ENCODE assay signal across 28 cellular contexts in the genomic region with DNA sequence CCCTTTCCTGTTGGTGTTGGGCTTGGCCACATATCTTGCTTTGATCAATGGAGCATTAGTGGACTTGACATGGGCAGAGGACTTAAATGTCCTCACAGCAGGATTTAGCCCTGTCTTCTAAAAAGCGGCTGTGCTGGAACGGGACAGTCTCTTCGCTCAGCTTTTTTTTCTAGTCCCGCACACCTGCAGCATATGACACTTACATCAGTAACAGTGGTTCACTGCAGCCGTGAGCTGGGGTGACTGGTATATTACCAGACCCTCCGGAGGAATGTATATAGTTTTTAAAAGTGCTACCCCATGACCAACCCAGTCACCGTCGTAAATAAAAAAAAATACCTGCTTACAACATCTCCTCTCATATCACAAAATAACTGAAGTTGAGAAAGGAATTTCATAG.
"Had no signal": no experiment of that assay in that cellular context is flagged by ENCODE, and none has a peak within 500 bp of the region (broad histone marks: within the 10 kb centered on the region; RNA-seq: fewer than 3 reads in every experiment).

No MANE protein-coding gene starts in this region.

- H3K9me3 ChIP-seq: heart right ventricle, left lung, lower lobe of right lung, ovary, prostate gland, tibial nerve, uterus had no signal

- H3K4me1 ChIP-seq: left lung, lower lobe of right lung, prostate gland had no signal

- H3K27ac ChIP-seq: heart right ventricle, hepatocyte, left lung, lower lobe of right lung, ovary, prostate gland, tibial nerve, uterus had no signal

- FAIRE-seq: keratinocyte had no signal

- H3K36me3 Mint-ChIP-seq: type B pancreatic cell had no signal

- H3K4me2 ChIP-seq: hepatocyte, smooth muscle cell had no signal

- DNase-seq: heart right ventricle; kidney glomerular epithelial cell; left cardiac atrium; left lung; lower lobe of right lung; mammary epithelial cell; mesenchymal stem cell; naive thymus-derived CD8-positive, alpha-beta T cell; ovary; posterior cingulate gyrus; retina; right cardiac atrium; stimulated activated CD4-positive, alpha-beta T cell treated with anti-CD3 and anti-CD28 coated beads, Interleukin-1b, Interleukin-23, amount 100 ng/mL, for 48 hours; stimulated activated CD4-positive, alpha-beta T cell treated with anti-CD3 and anti-CD28 coated beads, Interleukin-2, amount 100 ng/mL, for 48 hours; stimulated activated CD4-positive, alpha-beta T cell treated with anti-CD3 and anti-CD28 coated beads, Interleukin-4, amount 100 ng/mL, for 4 hours; stimulated activated CD8-positive, alpha-beta memory T cell treated with anti-CD3 and anti-CD28 coated beads, Interleukin-4, amount 100 ng/mL, for 48 hours; stimulated activated naive CD4-positive, alpha-beta T cell treated with Interleukin-2 at 50 U/mL for 16 hours; stimulated activated naive CD8-positive, alpha-beta T cell treated with anti-CD3 and anti-CD28 coated beads, Interleukin-15, amount 100 ng/mL, for 72 hours; substantia nigra; uterus had no signal

- H3K9me3 Mint-ChIP-seq: naive thymus-derived CD8-positive, alpha-beta T cell; nephron; stimulated activated memory B cell treated with anti-CD40 and anti-IgM and Interleukin-4, amounts not matched to agents 10 μg/mL and 1 μg/mL and 100 μg/mL, for 72 hours; stimulated activated naive CD8-positive, alpha-beta T cell treated with anti-CD3 and anti-CD28 coated beads, Interleukin-15, amount 100 ng/mL, for 72 hours; type B pancreatic cell had no signal

- H2AFZ ChIP-seq: hepatocyte had no signal

- H3K4me3 ChIP-seq: heart right ventricle, hepatocyte, left lung, lower lobe of right lung, ovary, prostate gland, smooth muscle cell, tibial nerve, uterus had no signal

- H3K36me3 ChIP-seq: heart right ventricle, left lung, lower lobe of right lung, ovary, prostate gland, uterus had no signal

- ATAC-seq: heart right ventricle; left cardiac atrium; left lung; lower lobe of right lung; naive thymus-derived CD8-positive, alpha-beta T cell; right cardiac atrium; stimulated activated memory B cell treated with anti-CD40 and anti-IgM and Interleukin-4, amounts not matched to agents 10 μg/mL and 1 μg/mL and 100 μg/mL, for 72 hours; stimulated activated naive CD8-positive, alpha-beta T cell treated with anti-CD3 and anti-CD28 coated beads, Interleukin-15, amount 100 ng/mL, for 72 hours had no signal

- H3K27ac Mint-ChIP-seq: naive thymus-derived CD8-positive, alpha-beta T cell; nephron; stimulated activated memory B cell treated with anti-CD40 and anti-IgM and Interleukin-4, amounts not matched to agents 10 μg/mL and 1 μg/mL and 100 μg/mL, for 72 hours; type B pancreatic cell had no signal

- H3K27me3 ChIP-seq: heart right ventricle, hepatocyte, left lung, ovary, tibial nerve, uterus had no signal

- H3K4me3 Mint-ChIP-seq: naive thymus-derived CD8-positive, alpha-beta T cell; nephron; stimulated activated memory B cell treated with anti-CD40 and anti-IgM and Interleukin-4, amounts not matched to agents 10 μg/mL and 1 μg/mL and 100 μg/mL, for 72 hours; stimulated activated naive CD8-positive, alpha-beta T cell treated with anti-CD3 and anti-CD28 coated beads, Interleukin-15, amount 100 ng/mL, for 72 hours; type B pancreatic cell had no signal

- H3K27me3 Mint-ChIP-seq: naive thymus-derived CD8-positive, alpha-beta T cell; stimulated activated memory B cell treated with anti-CD40 and anti-IgM and Interleukin-4, amounts not matched to agents 10 μg/mL and 1 μg/mL and 100 μg/mL, for 72 hours; stimulated activated naive CD8-positive, alpha-beta T cell treated with anti-CD3 and anti-CD28 coated beads, Interleukin-15, amount 100 ng/mL, for 72 hours; type B pancreatic cell had no signal

- H3K79me2 ChIP-seq: hepatocyte had no signal
